ENCODE assay signal across 1 cellular context in the genomic region with DNA sequence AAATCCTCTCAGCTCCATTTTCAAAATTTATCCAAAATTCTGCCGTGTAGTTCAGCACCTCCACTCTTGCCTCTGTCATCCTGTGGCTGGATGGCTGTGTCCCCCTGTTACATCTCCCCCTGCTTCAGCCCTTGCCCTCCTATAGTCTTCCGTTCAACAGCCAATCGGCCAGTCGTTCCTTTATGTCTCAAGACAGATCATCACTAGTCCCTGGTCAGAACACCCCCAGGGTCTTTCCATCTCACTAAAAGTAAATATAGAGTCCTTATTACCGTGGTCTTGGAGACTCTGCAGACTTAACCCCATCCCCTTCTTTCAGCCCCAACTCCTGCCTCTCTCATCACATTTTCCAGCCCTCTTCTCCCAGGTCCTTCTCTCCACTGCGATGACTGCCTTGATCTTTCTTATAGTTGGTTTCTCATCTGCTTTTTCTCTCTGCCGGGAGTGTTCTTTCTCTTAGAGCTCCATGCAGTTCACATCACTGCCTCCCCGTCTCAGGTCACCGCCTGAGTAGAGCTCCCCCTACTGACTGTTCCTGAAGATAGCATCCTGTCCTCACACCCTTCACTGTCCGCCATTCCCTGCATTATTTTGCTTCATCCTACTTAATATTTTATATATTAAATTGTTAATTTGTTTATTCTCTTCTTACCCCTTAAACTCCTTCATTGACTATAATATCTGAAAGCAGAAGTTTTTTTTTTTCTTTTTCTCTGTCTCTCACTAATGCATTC.
TF ChIP-seq lines count a peak whose summit lies in the region.

No MANE protein-coding gene starts in this region.

TF ChIP-seq in WTC11, 78 proteins besides CTCF, POLR2A, EP300 and RAD21 (continued from another document):
- TF ChIP-seq, protein P1, sequence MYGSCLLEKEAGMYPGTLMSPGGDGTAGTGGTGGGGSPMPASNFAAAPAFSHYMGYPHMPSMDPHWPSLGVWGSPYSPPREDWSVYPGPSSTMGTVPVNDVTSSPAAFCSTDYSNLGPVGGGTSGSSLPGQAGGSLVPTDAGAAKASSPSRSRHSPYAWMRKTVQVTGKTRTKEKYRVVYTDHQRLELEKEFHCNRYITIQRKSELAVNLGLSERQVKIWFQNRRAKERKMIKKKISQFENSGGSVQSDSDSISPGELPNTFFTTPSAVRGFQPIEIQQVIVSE (CRISPR knock-in tag; IDR thresholded peaks at IDR 0.05; ENCODE audit: borderline replicate concordance), result no peak
- TF ChIP-seq, protein P2, sequence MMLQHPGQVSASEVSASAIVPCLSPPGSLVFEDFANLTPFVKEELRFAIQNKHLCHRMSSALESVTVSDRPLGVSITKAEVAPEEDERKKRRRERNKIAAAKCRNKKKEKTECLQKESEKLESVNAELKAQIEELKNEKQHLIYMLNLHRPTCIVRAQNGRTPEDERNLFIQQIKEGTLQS (CRISPR knock-in tag; conservative IDR thresholded peaks at IDR 0.05), result no peak
- TF ChIP-seq ZNF416 (CRISPR knock-in tag; IDR thresholded peaks at IDR 0.05) (no peak), GABPB1 (CRISPR knock-in tag; IDR thresholded peaks at IDR 0.05) (no peak), TP53 (CRISPR knock-in tag; IDR thresholded peaks at IDR 0.05) (no peak)
- TF ChIP-seq, protein P3, sequence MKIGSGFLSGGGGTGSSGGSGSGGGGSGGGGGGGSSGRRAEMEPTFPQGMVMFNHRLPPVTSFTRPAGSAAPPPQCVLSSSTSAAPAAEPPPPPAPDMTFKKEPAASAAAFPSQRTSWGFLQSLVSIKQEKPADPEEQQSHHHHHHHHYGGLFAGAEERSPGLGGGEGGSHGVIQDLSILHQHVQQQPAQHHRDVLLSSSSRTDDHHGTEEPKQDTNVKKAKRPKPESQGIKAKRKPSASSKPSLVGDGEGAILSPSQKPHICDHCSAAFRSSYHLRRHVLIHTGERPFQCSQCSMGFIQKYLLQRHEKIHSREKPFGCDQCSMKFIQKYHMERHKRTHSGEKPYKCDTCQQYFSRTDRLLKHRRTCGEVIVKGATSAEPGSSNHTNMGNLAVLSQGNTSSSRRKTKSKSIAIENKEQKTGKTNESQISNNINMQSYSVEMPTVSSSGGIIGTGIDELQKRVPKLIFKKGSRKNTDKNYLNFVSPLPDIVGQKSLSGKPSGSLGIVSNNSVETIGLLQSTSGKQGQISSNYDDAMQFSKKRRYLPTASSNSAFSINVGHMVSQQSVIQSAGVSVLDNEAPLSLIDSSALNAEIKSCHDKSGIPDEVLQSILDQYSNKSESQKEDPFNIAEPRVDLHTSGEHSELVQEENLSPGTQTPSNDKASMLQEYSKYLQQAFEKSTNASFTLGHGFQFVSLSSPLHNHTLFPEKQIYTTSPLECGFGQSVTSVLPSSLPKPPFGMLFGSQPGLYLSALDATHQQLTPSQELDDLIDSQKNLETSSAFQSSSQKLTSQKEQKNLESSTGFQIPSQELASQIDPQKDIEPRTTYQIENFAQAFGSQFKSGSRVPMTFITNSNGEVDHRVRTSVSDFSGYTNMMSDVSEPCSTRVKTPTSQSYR (CRISPR knock-in tag; IDR thresholded peaks at IDR 0.05), result no peak
